Comparison of ENCODE assay signal across 8 cellular contexts in genomic region chr15:61226313-61227250, GRCh38. TPM values are rescaled to one million over a fixed set of nuclear protein-coding genes. Genes with fewer than 3 reads are reported as not detected.
DNase-seq lines count a peak whose midpoint lies in the region; ATAC-seq, FAIRE-seq and TF ChIP-seq lines count a peak whose summit lies in the region.

No MANE protein-coding gene starts in this region.

- WGBS in esophagus squamous epithelium, 2 donors, result 22 to 25% methylated on average over 8 of the region's 8 CpGs
- no CpG with 5 or more reads among the region's 8 CpGs for WGBS in neuronal stem cell (ENCODE audit: extremely low coverage in 2 of 2, insufficient read length in 2 of 2, insufficient replicate concordance in 1 of 2), 2 donors

- H3K36me3 ChIP-seq in esophagus squamous epithelium (no peaks in the 10 kb centered on the region), neuronal stem cell (replicated peaks in 1 of 2; ENCODE audit: control insufficient read depth in 2 of 2, insufficient read depth in 2 of 2, low read length in 2 of 2) (no peaks in the 10 kb centered on the region)

- no peak for TF ChIP-seq POLR2A in esophagus squamous epithelium (IDR thresholded peaks at IDR 0.05)
- no peak for TF ChIP-seq POLR2A in GM12892 (IDR thresholded peaks at IDR 0.05; ENCODE audit: low read depth, low read length)

- H2BK12ac ChIP-seq in neuronal stem cell (ENCODE audit: low read length), result no peak overlapping the region

- peaks cover 0 to 32% (median 0%) of the 10 kb centered on the region in 4 donors for H3K27me3 ChIP-seq in esophagus squamous epithelium
- peaks cover 0 to 30% (median 3%) of the 10 kb centered on the region in 3 experiments for H3K27me3 ChIP-seq in neuronal stem cell (ENCODE audit: control insufficient read depth in 3 of 3, insufficient read depth in 3 of 3, low read depth in 1 of 3, low read length in 3 of 3)

- DNase-seq in AG08396 (ENCODE audit: low spot score) (peak; percentile 20), NCI-H2171 treated with DMSO at 0.1 percent for 48 hours (lab: John Stamatoyannopoulos, UW) (peak; percentile 40), esophagus squamous epithelium (lab: John Stamatoyannopoulos, UW) (no peak), neuronal stem cell (ENCODE audit: low spot score) (no peak), GM12892 (ENCODE audit: insufficient read length) (no peak)

- H2AK5ac ChIP-seq in neuronal stem cell (ENCODE audit: low read depth, low read length), result no peak overlapping the region

- peaks cover 0 to 39% (median 7%) of the 10 kb centered on the region in 3 donors for H3K4me1 ChIP-seq in esophagus squamous epithelium
- peaks cover 5 to 6% of the 10 kb centered on the region in 2 donors for H3K4me1 ChIP-seq in neuronal stem cell (ENCODE audit: control insufficient read depth in 2 of 2, insufficient read depth in 1 of 2, low read depth in 1 of 2, low read length in 2 of 2)

- no peak for TF ChIP-seq CTCF in esophagus squamous epithelium (IDR thresholded peaks at IDR 0.05)

- H3K27ac ChIP-seq in esophagus squamous epithelium (no peak overlapping the region), neuronal stem cell (replicated peaks; ENCODE audit: low read length) (no peak overlapping the region)

- H4K8ac ChIP-seq in neuronal stem cell (ENCODE audit: low read depth, low read length), result no peak overlapping the region

- H4K91ac ChIP-seq in neuronal stem cell (ENCODE audit: low read depth, low read length, poor library complexity), result no peak overlapping the region

- H2AFZ ChIP-seq in neuronal stem cell (ENCODE audit: low read length), result peak overlapping the region; percentile 98

- H3K4me2 ChIP-seq in neuronal stem cell (ENCODE audit: insufficient read depth, low read length, poor library complexity, severe bottlenecking), result peak overlapping the region; percentile 96

- H2BK120ac ChIP-seq in neuronal stem cell (ENCODE audit: low read depth, low read length), result no peak overlapping the region

- H3K79me1 ChIP-seq in neuronal stem cell (ENCODE audit: low read depth, low read length), result no peaks in the 10 kb centered on the region

- no peak overlapping the region for H3K4ac ChIP-seq in neuronal stem cell (ENCODE audit: low read length)

- intact Hi-C loops in esophagus squamous epithelium (cut with DNase I), result no loop called here

- H3K4me3 ChIP-seq in esophagus squamous epithelium, result peak overlapping the region; percentile 50 to 81 (median 64)
- H3K4me3 ChIP-seq in neuronal stem cell (ENCODE audit: low read length in 2 of 2), result peak overlapping the region in 1 of 2 donors; percentile 62

- no peak overlapping the region for H3K18ac ChIP-seq in neuronal stem cell (ENCODE audit: low read length)

- no peak for FAIRE-seq in GM12892 (lab: Jason Lieb, UNC)

- H3K23ac ChIP-seq in neuronal stem cell (ENCODE audit: low read depth, low read length, poor library complexity), result no peak overlapping the region

- no peak overlapping the region for H2BK5ac ChIP-seq in neuronal stem cell (ENCODE audit: low read length)

- no peaks in the 10 kb centered on the region for H3K9me3 ChIP-seq in esophagus squamous epithelium
- H3K9me3 ChIP-seq in neuronal stem cell (replicated peaks in 1 of 2; ENCODE audit: control insufficient read depth in 2 of 2, insufficient read depth in 1 of 2, low read depth in 1 of 2, low read length in 2 of 2), result no peaks in the 10 kb centered on the region

- no peak overlapping the region for H3K14ac ChIP-seq in neuronal stem cell (ENCODE audit: low read length)

- ATAC-seq in HG03460 (IDR thresholded peaks at IDR 0.05; ENCODE audit: unreplicated experiment), result no peak
- no peak for ATAC-seq in HG03280 (IDR thresholded peaks at IDR 0.05; ENCODE audit: unreplicated experiment)
- no peak for ATAC-seq in GM18909 (IDR thresholded peaks at IDR 0.05; ENCODE audit: poor library complexity, unreplicated experiment)

- H2BK15ac ChIP-seq in neuronal stem cell (ENCODE audit: low read length), result no peak overlapping the region

- H3K9ac ChIP-seq in neuronal stem cell (ENCODE audit: low read depth, low read length, poor library complexity), result no peak overlapping the region

RNA-seq across cellular contexts. Expression of gene RORA, which starts 2.5 kb away (rescaled TPM):
- 10 to 100 TPM; 22.1 to 56.6 (median 36.0) TPM for total RNA-seq in esophagus squamous epithelium
- polyA plus RNA-seq in neuronal stem cell (2013, experiment 1 of 2), result 2.7 TPM
- polyA plus RNA-seq in neuronal stem cell (2013, experiment 2 of 2), result 2.6 TPM
- 4.3 TPM for polyA plus RNA-seq in GM12892 (2012; ENCODE audit: missing spikeins)

Comparison
In these comparisons a context has a peak if more than half of its experiments do, and no peak if none do; other contexts are left out.
1. DNase-seq: peak in AG08396 (single experiment) and NCI-H2171 treated with DMSO at 0.1 percent for 48 hours (single experiment); none in esophagus squamous epithelium (single experiment), neuronal stem cell (single experiment) and GM12892 (single experiment).